23 cellular contexts compared by ENCODE assay signal in the genomic region with DNA sequence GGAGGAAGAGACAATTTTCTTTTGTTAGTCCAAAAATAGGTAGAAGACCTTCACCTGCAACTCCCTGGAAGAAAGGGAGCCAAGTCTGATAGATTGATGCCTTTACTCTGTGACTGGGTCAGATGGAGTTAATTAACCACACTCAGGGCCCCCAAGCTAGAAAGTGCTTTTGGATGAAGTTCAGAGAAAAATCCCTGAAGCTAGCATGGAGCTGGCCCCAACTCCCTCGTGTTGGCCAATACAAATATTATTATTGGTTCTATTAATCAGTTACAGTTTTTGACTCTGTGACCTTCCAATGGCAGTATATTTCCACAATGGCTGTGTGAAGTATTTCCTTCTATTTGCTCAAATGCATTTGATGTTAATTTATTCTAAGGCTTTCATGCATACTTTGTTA.
"Had no signal": no experiment of that assay in that cellular context is flagged by ENCODE, and none has a peak within 500 bp of the region (broad histone marks: within the 10 kb centered on the region; RNA-seq: fewer than 3 reads in every experiment).

No MANE protein-coding gene starts in this region.

- ATAC-seq: activated CD4-positive, alpha-beta T cell treated with anti-CD3 and anti-CD28 coated beads for 36 hours; activated naive CD4-positive, alpha-beta T cell treated with anti-CD3 and anti-CD28 coated beads, Interleukin-2, amount 50 U/mL, for 72 hours; activated T-cell treated with anti-CD3 and anti-CD28 coated beads, Interleukin-2, amount 50 U/mL, for 72 hours; T-helper 17 cell had no signal

- DNase-seq: activated CD4-positive, alpha-beta memory T cell treated with anti-CD3 and anti-CD28 coated beads, Interleukin-2, amount 10 ng/mL, durations not matched to agents 7 days and 5 days; activated CD4-positive, alpha-beta T cell treated with anti-CD3 and anti-CD28 coated beads for 36 hours; activated CD4-positive, alpha-beta T cell treated with anti-CD3 and anti-CD28 coated beads, Interleukin-2, amount 10 ng/mL, durations not matched to agents 7 days and 5 days; activated CD4-positive, alpha-beta T cell treated with anti-CD3 and anti-CD28 coated beads, Interleukin-2, amount 50 U/mL, for 4 hours; activated CD4-positive, CD25-positive, alpha-beta regulatory T cell; activated CD4-positive, CD25-positive, alpha-beta regulatory T cell treated with anti-CD3 and anti-CD28 coated beads, Interleukin-2, amount 50 U/mL, for 72 hours; activated CD8-positive, alpha-beta memory T cell treated with anti-CD3 and anti-CD28 coated beads, Interleukin-2, amount 50 U/mL, for 48 hours; activated gamma-delta T cell; activated naive CD4-positive, alpha-beta T cell; activated naive CD4-positive, alpha-beta T cell treated with anti-CD3 and anti-CD28 coated beads, Interleukin-2, amount 10 ng/mL, durations not matched to agents 7 days and 5 days; activated naive CD8-positive, alpha-beta T cell treated with anti-CD3 and anti-CD28 coated beads, Interleukin-2, amount 10 ng/mL, durations not matched to agents 7 days and 5 days; activated T-cell treated with anti-CD3 and anti-CD28 coated beads for 4 hours; activated T-cell treated with anti-CD3 and anti-CD28 coated beads, Interleukin-2, amount 50 U/mL, for 24 hours; activated T-cell treated with anti-CD3 and anti-CD28 coated beads, Interleukin-2, amount 50 U/mL, for 72 hours; central memory CD4-positive, alpha-beta T cell; cerebellar nuclear complex; colonic mucosa; effector CD8-positive, alpha-beta T cell; esophagus squamous epithelium; head of caudate nucleus; T-helper 1 cell; T-helper 17 cell had no signal
